Comparison of ENCODE assay signal across 15 cellular contexts in genomic region chr2:237073552-237073951, GRCh38. TPM values are rescaled to one million over a fixed set of nuclear protein-coding genes. Genes with fewer than 3 reads are reported as not detected.
A peak's percentile ranks its signal among the peaks of the same experiment; 100 is the strongest.
DNase-seq lines count a peak whose midpoint lies in the region; ATAC-seq and TF ChIP-seq lines count a peak whose summit lies in the region.
"Had no signal": no experiment of that assay in that cellular context is flagged by ENCODE, and none has a peak within 500 bp of the region (broad histone marks: within the 10 kb centered on the region; RNA-seq: fewer than 3 reads in every experiment).

No MANE protein-coding gene starts in this region.

- H3K27ac ChIP-seq in RWPE2 (ENCODE audit: poor library complexity, severe bottlenecking): no peak overlapping the region
- H3K27ac ChIP-seq in esophagus muscularis mucosa (replicated peaks in 1 of 4): no peak overlapping the region
- H3K27ac ChIP-seq in lower lobe of right lung: peak overlapping the region; percentile 50
- H3K27ac ChIP-seq: KMS-11 had no signal

- TF ChIP-seq CTCF in RWPE2 (IDR thresholded peaks at IDR 0.05; ENCODE audit: poor library complexity, severe bottlenecking) (no peak), esophagus muscularis mucosa (IDR thresholded peaks at IDR 0.05) (no peak), lower lobe of right lung (IDR thresholded peaks at IDR 0.05) (no peak)

- intact Hi-C loops in esophagus muscularis mucosa (cut with DNase I): no loop called here
- intact Hi-C loops in lower lobe of right lung (cut with DNase I): no loop called here

- H3K9me3 ChIP-seq in RWPE2 (ENCODE audit: severe bottlenecking) (no peaks in the 10 kb centered on the region), esophagus muscularis mucosa (no peaks in the 10 kb centered on the region), lower lobe of right lung (no peaks in the 10 kb centered on the region)

- TF ChIP-seq EP300 in esophagus muscularis mucosa (IDR thresholded peaks at IDR 0.05): no peak

- DNase-seq in AG08396 (ENCODE audit: low spot score) (peak; percentile 77), RWPE2 (ENCODE audit: low spot score) (no peak), esophagus muscularis mucosa (ENCODE audit: extremely low spot score) (peak; percentile 45), lower lobe of right lung (no peak), NCI-H345 treated with DMSO at 0.1 percent for 48 hours (lab: John Stamatoyannopoulos, UW; ENCODE audit: unreplicated experiment) (no peak), C1 segment of cervical spinal cord (lab: John Stamatoyannopoulos, UW) (no peak), anterior cingulate cortex (lab: John Stamatoyannopoulos, UW) (no peak), NCI-H1417 (lab: John Stamatoyannopoulos, UW) (no peak)
- DNase-seq: activated CD4-positive, alpha-beta T cell treated with anti-CD3 and anti-CD28 coated beads for 48 hours; AML-193; central memory CD4-positive, alpha-beta T cell; kidney glomerular epithelial cell; T-helper 1 cell had no signal

- TF ChIP-seq POLR2A in esophagus muscularis mucosa (IDR thresholded peaks at IDR 0.05; ENCODE audit: low read depth): no peak

- H3K36me3 ChIP-seq in RWPE2 (ENCODE audit: low read depth) (no peaks in the 10 kb centered on the region), esophagus muscularis mucosa (no peaks in the 10 kb centered on the region), lower lobe of right lung (no peaks in the 10 kb centered on the region)

- no peak overlapping the region for H3K4me3 ChIP-seq in RWPE2 (ENCODE audit: severe bottlenecking)
- no peak overlapping the region for H3K4me3 ChIP-seq in esophagus muscularis mucosa
- H3K4me3 ChIP-seq in lower lobe of right lung: no peak overlapping the region

- H3K27me3 ChIP-seq in RWPE2 (ENCODE audit: insufficient read depth, poor library complexity, severe bottlenecking): no peaks in the 10 kb centered on the region
- no peaks in the 10 kb centered on the region for H3K27me3 ChIP-seq in esophagus muscularis mucosa
- no peaks in the 10 kb centered on the region for H3K27me3 ChIP-seq in lower lobe of right lung (ENCODE audit: low read depth)

- H3K4me1 ChIP-seq in RWPE2 (ENCODE audit: insufficient read depth, poor library complexity, severe bottlenecking): no peaks in the 10 kb centered on the region
- H3K4me1 ChIP-seq in esophagus muscularis mucosa: peaks cover 0 to 33% (median 2%) of the 10 kb centered on the region in 4 donors
- H3K4me1 ChIP-seq in lower lobe of right lung: peaks cover 33% of the 10 kb centered on the region

- ATAC-seq in RWPE2 (ENCODE audit: low read depth): peak; percentile 35; the same call in 1 of the 3 replicates
- ATAC-seq in lower lobe of right lung: peak; percentile 68 to 70
- ATAC-seq: stimulated activated memory B cell treated with anti-CD40 and anti-IgM and Interleukin-4, amounts not matched to agents 10 μg/mL and 1 μg/mL and 100 μg/mL, for 72 hours had no signal

- WGBS in esophagus muscularis mucosa: 76% methylated on average over 4 of the region's 4 CpGs

RNA-seq across cellular contexts. Expression of gene COPS8, which starts 12.1 kb away (rescaled TPM):
- total RNA-seq in esophagus muscularis mucosa: 10 to 100 TPM; 69.4 to 96.0 (median 82.8) TPM
- total RNA-seq in lower lobe of right lung: 31.8 TPM

Comparison
In these comparisons a context has a peak if more than half of its experiments do, and no peak if none do; other contexts are left out.
1. DNase-seq: peak in AG08396 (single experiment) and esophagus muscularis mucosa (single experiment); none in RWPE2 (single experiment), lower lobe of right lung (single experiment), NCI-H345 treated with DMSO at 0.1 percent for 48 hours (single experiment), C1 segment of cervical spinal cord (0 of 14), anterior cingulate cortex (0 of 58) and NCI-H1417 (0 of 3).